8 cellular contexts compared by ENCODE assay signal in the genomic region with DNA sequence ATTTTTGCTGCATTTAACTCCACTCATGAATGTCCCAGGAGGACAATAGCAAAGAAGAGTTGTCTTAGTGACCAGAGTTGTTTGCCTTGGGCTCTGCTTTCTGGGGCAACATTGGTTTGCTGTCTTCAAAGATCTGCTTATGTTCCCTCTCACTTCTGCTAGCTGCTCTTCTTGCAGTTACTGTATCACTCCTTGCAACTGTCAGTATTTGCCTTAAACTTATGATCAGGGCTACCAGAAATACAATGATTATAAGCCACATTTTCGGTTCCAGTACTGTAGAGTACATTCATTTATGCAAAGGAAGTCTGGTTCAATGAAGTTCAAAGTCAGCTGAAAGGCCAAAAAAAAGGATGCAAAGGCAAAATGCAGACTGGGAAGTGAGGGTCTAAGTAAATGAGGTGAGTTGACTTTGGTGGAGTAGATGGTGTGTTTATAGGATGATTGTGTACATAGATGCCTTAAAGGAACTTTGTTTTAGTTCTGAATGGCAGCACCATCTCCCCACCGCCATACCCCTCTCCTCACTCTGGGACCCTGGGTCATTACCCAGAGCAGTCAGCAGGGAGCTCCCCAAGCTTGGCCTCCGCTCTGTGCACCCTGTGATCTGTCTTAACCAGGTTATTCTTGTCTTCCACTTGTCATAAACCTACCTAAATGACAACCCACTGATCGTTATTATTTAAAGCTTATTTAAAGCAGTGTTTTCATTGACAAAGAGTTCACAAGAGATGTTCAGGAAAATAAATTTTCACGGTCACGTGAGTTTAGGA.
DNase-seq lines count a peak whose midpoint lies in the region; ATAC-seq, FAIRE-seq and TF ChIP-seq lines count a peak whose summit lies in the region.

No MANE protein-coding gene starts in this region.

- no peak overlapping the region for H3K27ac ChIP-seq in vagina

- TF ChIP-seq CTCF in GM12874 (IDR thresholded peaks at IDR 0.05; ENCODE audit: insufficient read depth, low read depth, low read length) (peak; percentile 38; the same call in 1 of the 2 replicates), vagina (IDR thresholded peaks at IDR 0.05) (no peak)

- peak; percentile 69 for ATAC-seq in GM21619 (IDR thresholded peaks at IDR 0.05; ENCODE audit: unreplicated experiment)

- H3K36me3 ChIP-seq in vagina: no peaks in the 10 kb centered on the region

- no peak for FAIRE-seq in frontal cortex (lab: Jason Lieb, UNC)

- TF ChIP-seq POLR2A in vagina (IDR thresholded peaks at IDR 0.05): no peak

- DNase-seq in SK-MEL-5 (ENCODE audit: low read depth, low spot score) (peak; percentile 33), iPS-NIHi11 (ENCODE audit: low spot score) (peak; percentile 22), hepatic stellate cell (ENCODE audit: low spot score) (no peak), vagina (ENCODE audit: extremely low spot score in 2 of 2) (no peak), frontal cortex (ENCODE audit: low spot score in 2 of 2) (no peak), NCI-H2081 treated with DMSO at 0.1 percent for 48 hours (lab: John Stamatoyannopoulos, UW) (no peak)

- no peak overlapping the region for H3K4me3 ChIP-seq in vagina

- H3K4me1 ChIP-seq in vagina: no peaks in the 10 kb centered on the region

- H3K27me3 ChIP-seq in vagina: no peaks in the 10 kb centered on the region

- H3K9me3 ChIP-seq in vagina: no peaks in the 10 kb centered on the region

- intact Hi-C loops in vagina (cut with DNase I): no loop called here

- in situ Hi-C loops in SK-MEL-5 (cut with HindIII; ENCODE audit: low pct_unique_long_range_greater_than_20kb, low sequenced_read_pairs): no loop called here

Comparison
In these comparisons a context has a peak if more than half of its experiments do, and no peak if none do; other contexts are left out.
1. DNase-seq: peak in SK-MEL-5 (single experiment) and iPS-NIHi11 (single experiment); none in hepatic stellate cell (single experiment), vagina (0 of 2), frontal cortex (0 of 2) and NCI-H2081 treated with DMSO at 0.1 percent for 48 hours (single experiment).